In genomic region chr6:77467038-77467437, GRCh38 we compare ENCODE assay signal across 10 cellular contexts. TPM values are rescaled to one million over a fixed set of nuclear protein-coding genes. Genes with fewer than 3 reads are reported as not detected.
DNase-seq lines count a peak whose midpoint lies in the region; ATAC-seq and TF ChIP-seq lines count a peak whose summit lies in the region.
"Had no signal": no experiment of that assay in that cellular context is flagged by ENCODE, and none has a peak within 500 bp of the region (broad histone marks: within the 10 kb centered on the region; RNA-seq: fewer than 3 reads in every experiment).

No MANE protein-coding gene starts in this region.

- H3K4me2 ChIP-seq in skeletal muscle satellite cell (ENCODE audit: low read length), result peak overlapping the region; percentile 89

- H3K9ac ChIP-seq in HUES48 (ENCODE audit: low read depth, low read length) (no peak overlapping the region), skeletal muscle satellite cell (ENCODE audit: low read depth, low read length) (peak overlapping the region; percentile 75)

- in situ Hi-C loops in astrocyte of the spinal cord (cut with HindIII; ENCODE audit: low sequenced_read_pairs), result no loop called here

- H3K9me3 ChIP-seq in HUES48 (ENCODE audit: control insufficient read depth, insufficient read depth, low read length), result no peaks in the 10 kb centered on the region
- H3K9me3 ChIP-seq in iPS-18c (ENCODE audit: control insufficient read depth, insufficient read depth, low read length), result no peaks in the 10 kb centered on the region
- H3K9me3 ChIP-seq in skeletal muscle satellite cell (replicated peaks; ENCODE audit: low read length), result no peaks in the 10 kb centered on the region
- no peaks in the 10 kb centered on the region for H3K9me3 ChIP-seq in mucosa of descending colon

- H3K4me1 ChIP-seq in HUES48 (ENCODE audit: control insufficient read depth, insufficient read depth, low read length) (0 out of 2 replicates have a peak, but pooled peaks cover 4% of the 10 kb centered on the region), skeletal muscle satellite cell (ENCODE audit: control insufficient read depth, insufficient read depth, low read length) (peaks cover 30% of the 10 kb centered on the region), mucosa of descending colon (ENCODE audit: low read depth) (peaks cover 19% of the 10 kb centered on the region)

- H3K4me3 ChIP-seq in HUES48 (ENCODE audit: low read depth, low read length) (peak overlapping the region; percentile 80), astrocyte of the spinal cord (ENCODE audit: low read depth, low read length) (peak overlapping the region; percentile 63), iPS-18c (ENCODE audit: insufficient read depth, low read depth, low read length) (peak overlapping the region; percentile 65; the same call in 1 of the 2 replicates), skeletal muscle satellite cell (ENCODE audit: low read length) (peak overlapping the region; percentile 78), mucosa of descending colon (no peak overlapping the region)

- ATAC-seq in mucosa of descending colon (no peak), HG02885 (IDR thresholded peaks at IDR 0.05; ENCODE audit: poor library complexity, unreplicated experiment) (no peak)

- TF ChIP-seq CTCF in astrocyte of the spinal cord (IDR thresholded peaks at IDR 0.05; ENCODE audit: low read depth, low read length) (no peak), mucosa of descending colon (IDR thresholded peaks at IDR 0.05) (no peak)

- H3K36me3 ChIP-seq in HUES48 (ENCODE audit: control insufficient read depth, insufficient read depth, low read length) (no peaks in the 10 kb centered on the region), skeletal muscle satellite cell (ENCODE audit: insufficient read depth, low read length) (no peaks in the 10 kb centered on the region), mucosa of descending colon (ENCODE audit: low read depth) (no peaks in the 10 kb centered on the region)

- DNase-seq in astrocyte of the spinal cord (ENCODE audit: low read depth, low spot score) (peak; percentile 38), mucosa of descending colon (no peak), ureter (ENCODE audit: low spot score) (no peak), NCI-H524 treated with DMSO at 0.1 percent for 48 hours (lab: John Stamatoyannopoulos, UW) (no peak)
- DNase-seq: NCI-H446 treated with DMSO at 0.1 percent for 48 hours had no signal

- intact Hi-C loops in mucosa of descending colon (cut with DNase I, micrococcal nuclease), result no loop called here

- H3K27ac ChIP-seq in HUES48 (ENCODE audit: low read depth, low read length), result no peak overlapping the region

- peaks cover 69% of the 10 kb centered on the region for H3K27me3 ChIP-seq in HUES48 (ENCODE audit: control insufficient read depth, insufficient read depth, low read length)
- peaks cover 33% of the 10 kb centered on the region for H3K27me3 ChIP-seq in skeletal muscle satellite cell (ENCODE audit: control insufficient read depth, insufficient read depth, low read length)

RNA-seq across cellular contexts. Expression of gene HTR1B, which starts 3.7 kb away (rescaled TPM):
- total RNA-seq in skeletal muscle satellite cell (2012; rRNA removed), result under 0.01 and 0.25 TPM in 2 replicates
- total RNA-seq in mucosa of descending colon (under 1 TPM in 2 of 3 donors, not detected in 1; 0.13 to 0.19 TPM), ureter (1.9 TPM)
- total RNA-seq: activated CD8-positive, alpha-beta memory T cell treated with anti-CD3 and anti-CD28 coated beads for 36 hours had no signal
